18 cellular contexts compared by ENCODE assay signal in genomic region chr10:64070241-64070640, GRCh38.
DNase-seq lines count a peak whose midpoint lies in the region; ATAC-seq lines count a peak whose summit lies in the region.
"Had no signal": no experiment of that assay in that cellular context is flagged by ENCODE, and none has a peak within 500 bp of the region (broad histone marks: within the 10 kb centered on the region; RNA-seq: fewer than 3 reads in every experiment).

No MANE protein-coding gene starts in this region.

- peak overlapping the region; percentile 93 for H3K27ac ChIP-seq in caudate nucleus (ENCODE audit: low read depth, low read length)
- H3K27ac ChIP-seq: BLaER1, C4-2B, GM23248 had no signal

- no peak for ATAC-seq in GM19397 (IDR thresholded peaks at IDR 0.05; ENCODE audit: unreplicated experiment)
- ATAC-seq: CD8-positive, alpha-beta T cell; GM12878; HCT116 had no signal

- DNase-seq in caudate nucleus (lab: John Stamatoyannopoulos, UW) (peak in 11 of 61 donors; percentile 6 to 60 (median 14)), inferior parietal cortex (ENCODE audit: extremely low spot score) (peak; percentile 36), superior temporal gyrus (ENCODE audit: extremely low spot score) (peak; percentile 46), NCI-H2227 treated with DMSO at 0.1 percent for 48 hours (lab: John Stamatoyannopoulos, UW) (no peak), NCI-H1694 (lab: John Stamatoyannopoulos, UW) (no peak)
- DNase-seq: Caco-2; CD4-positive, CD25-positive, alpha-beta regulatory T cell; CD8-positive, alpha-beta T cell; DMS79; EL; GDM1; GM23248; H9 had no signal

Comparison
In these comparisons a context has a peak if more than half of its experiments do, and no peak if none do; other contexts are left out.
1. DNase-seq: peak in inferior parietal cortex (single experiment) and superior temporal gyrus (single experiment); none in NCI-H2227 treated with DMSO at 0.1 percent for 48 hours (single experiment) and NCI-H1694 (single experiment).